ENCODE assay signal across 14 cellular contexts in genomic region chr18:54616220-54616848, GRCh38. TPM values are rescaled to one million over a fixed set of nuclear protein-coding genes. Genes with fewer than 3 reads are reported as not detected.
A peak's percentile ranks its signal among the peaks of the same experiment; 100 is the strongest.
DNase-seq lines count a peak whose midpoint lies in the region; ATAC-seq and TF ChIP-seq lines count a peak whose summit lies in the region.
"Had no signal": no experiment of that assay in that cellular context is flagged by ENCODE, and none has a peak within 500 bp of the region (broad histone marks: within the 10 kb centered on the region; RNA-seq: fewer than 3 reads in every experiment).

No MANE protein-coding gene starts in this region.

- peak; percentile 74 for ATAC-seq in GM18873 (IDR thresholded peaks at IDR 0.05; ENCODE audit: low FRiP score, unreplicated experiment)
- ATAC-seq in HG02870 (IDR thresholded peaks at IDR 0.05; ENCODE audit: unreplicated experiment): peak; percentile 72
- ATAC-seq: effector memory CD8-positive, alpha-beta T cell had no signal

- no TSS peak for BruUV-seq in PC-9 (replicated peaks; lab: Mats Ljungman, UMichigan)

- H4K20me1 ChIP-seq in BLaER1 treated with 17β-estradiol and CSF1 and Interleukin-3, amounts not matched to agents 10 nM and 100 nM: no peaks in the 10 kb centered on the region
- H4K20me1 ChIP-seq in MM.1S (ENCODE audit: insufficient read depth, low read length) (no peaks in the 10 kb centered on the region), PC-9 (ENCODE audit: insufficient read depth) (no peaks in the 10 kb centered on the region)

- intact Hi-C loops in PC-9 (cut with micrococcal nuclease; ENCODE audit: unreplicated experiment): no loop called here

- H3K9me2 ChIP-seq in MM.1S (replicated peaks; ENCODE audit: insufficient read depth, low read length) (no peaks in the 10 kb centered on the region), PC-9 (ENCODE audit: insufficient read depth) (no peaks in the 10 kb centered on the region)

- no peaks in the 10 kb centered on the region; a peak in 1 of 22 replicates for H3K9me3 ChIP-seq in BLaER1 treated with 17β-estradiol and CSF1 and Interleukin-3, amounts not matched to agents 10 nM and 100 nM (replicated peaks in 1 of 11)
- H3K9me3 ChIP-seq in MM.1S (replicated peaks; ENCODE audit: insufficient read depth, low read length) (no peaks in the 10 kb centered on the region), PC-9 (ENCODE audit: insufficient read depth, low read depth) (no peaks in the 10 kb centered on the region)

- H3K27me3 ChIP-seq in BLaER1 treated with 17β-estradiol and CSF1 and Interleukin-3, amounts not matched to agents 10 nM and 100 nM: no peaks in the 10 kb centered on the region
- H3K27me3 ChIP-seq in MM.1S (replicated peaks; ENCODE audit: insufficient read depth, low read length) (no peaks in the 10 kb centered on the region), PC-9 (ENCODE audit: insufficient read depth, low read depth) (no peaks in the 10 kb centered on the region)

- CTCF ChIA-PET in PC-9 (lab: Charles Lee): no interaction called here

- H3K79me2 ChIP-seq in MM.1S (ENCODE audit: low read length): no peaks in the 10 kb centered on the region
- no peaks in the 10 kb centered on the region for H3K79me2 ChIP-seq in PC-9 (ENCODE audit: low read depth)

- H3K36me3 ChIP-seq in BLaER1 treated with 17β-estradiol and CSF1 and Interleukin-3, amounts not matched to agents 10 nM and 100 nM: no peaks in the 10 kb centered on the region
- H3K36me3 ChIP-seq in MM.1S (replicated peaks; ENCODE audit: insufficient read depth, low read length): no peaks in the 10 kb centered on the region
- no peaks in the 10 kb centered on the region for H3K36me3 ChIP-seq in PC-9 (ENCODE audit: low read depth)

- POLR2A ChIA-PET in PC-9 (lab: Charles Lee; ENCODE audit: unreplicated experiment): no interaction called here

- no peak overlapping the region for H3K9ac ChIP-seq in BLaER1 treated with 17β-estradiol and CSF1 and Interleukin-3, amounts not matched to agents 10 nM and 100 nM
- H3K9ac ChIP-seq in MM.1S (ENCODE audit: low read length): no peak overlapping the region

- DNase-seq in MM.1S (peak; percentile 11), NCI-H1417 (lab: John Stamatoyannopoulos, UW) (no peak), HK-2 (ENCODE audit: unreplicated experiment) (no peak), PC-9 (no peak), DMS 273 treated with DMSO at 0.1 percent for 48 hours (lab: John Stamatoyannopoulos, UW) (no peak)
- DNase-seq: activated CD4-positive, alpha-beta T cell treated with anti-CD3 and anti-CD28 coated beads, Interleukin-2, amount 50 U/mL, for 1 hour; effector memory CD8-positive, alpha-beta T cell; NCI-H2029 treated with DMSO at 0.1 percent for 48 hours; stimulated activated CD4-positive, alpha-beta T cell treated with anti-CD3 and anti-CD28 coated beads, Interleukin-2, amount 100 ng/mL, for 24 hours had no signal

- H3K4me1 ChIP-seq in BLaER1 treated with 17β-estradiol and CSF1 and Interleukin-3, amounts not matched to agents 10 nM and 100 nM: peaks cover 5 to 12% (median 10%) of the 10 kb centered on the region in 10 experiments; a peak in 18 of 20 replicates
- H3K4me1 ChIP-seq in MM.1S (ENCODE audit: low read length) (peaks cover 6% of the 10 kb centered on the region; the same call in 1 of the 2 replicates), PC-9 (replicated peaks; ENCODE audit: insufficient read depth) (peaks cover 20% of the 10 kb centered on the region)

- H2AFZ ChIP-seq in MM.1S (ENCODE audit: low read length) (no peak overlapping the region), PC-9 (no peak overlapping the region)

- H3K4me3 ChIP-seq in BLaER1 treated with 17β-estradiol and CSF1 and Interleukin-3, amounts not matched to agents 10 nM and 100 nM: no peak overlapping the region
- H3K4me3 ChIP-seq in MM.1S (ENCODE audit: low read length) (no peak overlapping the region), PC-9 (no peak overlapping the region)

- peak overlapping the region in 10 of 11 experiments; percentile 17 to 56 (median 42); a peak in 20 of 22 replicates for H3K4me2 ChIP-seq in BLaER1 treated with 17β-estradiol and CSF1 and Interleukin-3, amounts not matched to agents 10 nM and 100 nM
- H3K4me2 ChIP-seq in MM.1S (ENCODE audit: low read depth, low read length): no peak overlapping the region
- no peak overlapping the region for H3K4me2 ChIP-seq in PC-9

- TF ChIP-seq CTCF in MM.1S (IDR thresholded peaks at IDR 0.05; ENCODE audit: low read length) (no peak), PC-9 (conservative IDR thresholded peaks at IDR 0.05) (no peak)

- H3K27ac ChIP-seq in BLaER1 treated with 17β-estradiol and CSF1 and Interleukin-3, amounts not matched to agents 10 nM and 100 nM: no peak overlapping the region
- H3K27ac ChIP-seq in MM.1S (ENCODE audit: low read length) (no peak overlapping the region), PC-9 (no peak overlapping the region)

- no peaks in the 10 kb centered on the region for H3F3A ChIP-seq in MM.1S (ENCODE audit: insufficient read depth, low read length)
- H3F3A ChIP-seq in PC-9 (ENCODE audit: insufficient read depth, low read depth): peaks cover 11% of the 10 kb centered on the region; the same call in 1 of the 2 replicates

RNA-seq across cellular contexts. Expression of gene DYNAP, which starts 25.3 kb away (rescaled TPM):
- not detected in 2 replicates for total RNA-seq in PC-9 (2021)
- total RNA-seq: RPMI7951, temporal lobe had no signal

Comparison
In these comparisons a context has a peak if more than half of its experiments do, and no peak if none do; other contexts are left out.
1. H3K4me2 ChIP-seq: peak in BLaER1 treated with 17β-estradiol and CSF1 and Interleukin-3, amounts not matched to agents 10 nM and 100 nM (10 of 11); none in MM.1S (single experiment) and PC-9 (single experiment).